In the genomic region with DNA sequence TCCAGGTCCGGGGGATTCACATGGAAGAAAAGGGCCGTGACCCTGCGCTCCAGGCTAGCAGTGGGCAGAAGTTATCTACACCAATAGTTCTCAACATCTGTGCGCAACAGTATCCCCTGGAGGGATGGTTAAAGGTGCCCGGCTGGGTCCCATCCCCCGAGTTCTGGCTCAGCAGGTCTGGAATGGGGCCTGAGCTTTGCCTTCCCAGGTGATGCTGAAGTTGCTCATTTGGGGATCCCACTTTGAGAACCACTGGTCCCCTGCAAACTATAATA, we compare ENCODE assay signal across 1 cellular context.
TF ChIP-seq lines count a peak whose summit lies in the region.

No MANE protein-coding gene starts in this region.

TF ChIP-seq in HepG2, 621 proteins besides CTCF, POLR2A, EP300 and RAD21:
- TF ChIP-seq ARNT2 (CRISPR knock-in tag; IDR thresholded peaks at IDR 0.05; ENCODE audit: low read depth): no peak
- TF ChIP-seq, protein P1, sequence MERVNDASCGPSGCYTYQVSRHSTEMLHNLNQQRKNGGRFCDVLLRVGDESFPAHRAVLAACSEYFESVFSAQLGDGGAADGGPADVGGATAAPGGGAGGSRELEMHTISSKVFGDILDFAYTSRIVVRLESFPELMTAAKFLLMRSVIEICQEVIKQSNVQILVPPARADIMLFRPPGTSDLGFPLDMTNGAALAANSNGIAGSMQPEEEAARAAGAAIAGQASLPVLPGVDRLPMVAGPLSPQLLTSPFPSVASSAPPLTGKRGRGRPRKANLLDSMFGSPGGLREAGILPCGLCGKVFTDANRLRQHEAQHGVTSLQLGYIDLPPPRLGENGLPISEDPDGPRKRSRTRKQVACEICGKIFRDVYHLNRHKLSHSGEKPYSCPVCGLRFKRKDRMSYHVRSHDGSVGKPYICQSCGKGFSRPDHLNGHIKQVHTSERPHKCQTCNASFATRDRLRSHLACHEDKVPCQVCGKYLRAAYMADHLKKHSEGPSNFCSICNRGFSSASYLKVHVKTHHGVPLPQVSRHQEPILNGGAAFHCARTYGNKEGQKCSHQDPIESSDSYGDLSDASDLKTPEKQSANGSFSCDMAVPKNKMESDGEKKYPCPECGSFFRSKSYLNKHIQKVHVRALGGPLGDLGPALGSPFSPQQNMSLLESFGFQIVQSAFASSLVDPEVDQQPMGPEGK (CRISPR knock-in tag; IDR thresholded peaks at IDR 0.05): no peak
- no peak for TF ChIP-seq ZNF333 (CRISPR knock-in tag; IDR thresholded peaks at IDR 0.05; ENCODE audit: borderline replicate concordance)
- TF ChIP-seq HOXA3 (CRISPR knock-in tag; IDR thresholded peaks at IDR 0.05): no peak
- TF ChIP-seq KDM3A (CRISPR knock-in tag; IDR thresholded peaks at IDR 0.05; ENCODE audit: low read depth): no peak
- TF ChIP-seq PHF21A (CRISPR knock-in tag; IDR thresholded peaks at IDR 0.05): no peak
- TF ChIP-seq TBX2 (CRISPR knock-in tag; IDR thresholded peaks at IDR 0.05; ENCODE audit: borderline replicate concordance): no peak
- no peak for TF ChIP-seq ZNF501 (CRISPR knock-in tag; IDR thresholded peaks at IDR 0.05)
- TF ChIP-seq, protein P2, sequence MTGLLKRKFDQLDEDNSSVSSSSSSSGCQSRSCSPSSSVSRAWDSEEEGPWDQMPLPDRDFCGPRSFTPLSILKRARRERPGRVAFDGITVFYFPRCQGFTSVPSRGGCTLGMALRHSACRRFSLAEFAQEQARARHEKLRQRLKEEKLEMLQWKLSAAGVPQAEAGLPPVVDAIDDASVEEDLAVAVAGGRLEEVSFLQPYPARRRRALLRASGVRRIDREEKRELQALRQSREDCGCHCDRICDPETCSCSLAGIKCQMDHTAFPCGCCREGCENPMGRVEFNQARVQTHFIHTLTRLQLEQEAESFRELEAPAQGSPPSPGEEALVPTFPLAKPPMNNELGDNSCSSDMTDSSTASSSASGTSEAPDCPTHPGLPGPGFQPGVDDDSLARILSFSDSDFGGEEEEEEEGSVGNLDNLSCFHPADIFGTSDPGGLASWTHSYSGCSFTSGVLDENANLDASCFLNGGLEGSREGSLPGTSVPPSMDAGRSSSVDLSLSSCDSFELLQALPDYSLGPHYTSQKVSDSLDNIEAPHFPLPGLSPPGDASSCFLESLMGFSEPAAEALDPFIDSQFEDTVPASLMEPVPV (CRISPR knock-in tag; IDR thresholded peaks at IDR 0.05): no peak
- TF ChIP-seq POLR2AphosphoS5 (IDR thresholded peaks at IDR 0.05; ENCODE audit: low read depth, low read length): no peak
- no peak for TF ChIP-seq POLR2G (IDR thresholded peaks at IDR 0.05; ENCODE audit: low read depth, low read length)
- TF ChIP-seq ZNF367 (CRISPR knock-in tag; IDR thresholded peaks at IDR 0.05; ENCODE audit: borderline replicate concordance): no peak
- TF ChIP-seq ZEB1 (IDR thresholded peaks at IDR 0.05; ENCODE audit: insufficient replicate concordance, low read depth): no peak
